In the genomic region with DNA sequence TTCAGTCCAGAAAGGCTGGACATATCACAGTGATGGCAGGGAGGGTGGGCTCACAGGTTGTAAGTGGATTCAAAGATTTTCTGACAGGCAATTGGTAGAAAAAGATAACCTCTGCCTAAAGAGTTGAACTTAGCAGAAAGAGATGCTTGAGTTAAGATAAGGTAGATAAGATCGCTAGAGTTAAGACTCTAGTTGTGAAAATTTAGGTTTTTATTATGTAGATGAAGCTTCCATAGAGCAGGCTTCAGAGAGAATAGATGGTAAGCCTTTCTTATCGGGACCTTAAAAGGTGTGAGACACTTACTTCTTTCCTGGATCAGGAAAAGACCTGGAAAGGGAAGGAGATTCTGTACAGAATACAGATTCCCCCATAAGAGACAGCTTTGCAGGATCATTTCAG, we compare ENCODE assay signal across 27 cellular contexts.
"Had no signal": no experiment of that assay in that cellular context is flagged by ENCODE, and none has a peak within 500 bp of the region (broad histone marks: within the 10 kb centered on the region; RNA-seq: fewer than 3 reads in every experiment).

No MANE protein-coding gene starts in this region.

- DNase-seq: dermis blood vessel endothelial cell; dorsolateral prefrontal cortex; effector CD4-positive, alpha-beta T cell; effector memory CD4-positive, alpha-beta T cell; erythroblast; esophagus squamous epithelium; foreskin fibroblast; foreskin melanocyte; gastrocnemius medialis; glutamatergic neuron; head of caudate nucleus; heart right ventricle; hippocampal formation; left cardiac atrium; left lung; left ventricle myocardium superior; lower lobe of right lung; mesenchymal stem cell; midbrain; naive thymus-derived CD4-positive, alpha-beta T cell had no signal

- H3K27me3 ChIP-seq: dorsolateral prefrontal cortex, esophagus squamous epithelium, gastrocnemius medialis, heart right ventricle, left lung had no signal

- H3K36me3 Mint-ChIP-seq: naive thymus-derived CD4-positive, alpha-beta T cell had no signal

- H3K4me3 ChIP-seq: coronary artery, dorsolateral prefrontal cortex, esophagus squamous epithelium, gastrocnemius medialis, heart right ventricle, left lung, lower lobe of right lung had no signal

- H3K27ac ChIP-seq: coronary artery, dorsolateral prefrontal cortex, epithelial cell of prostate, esophagus squamous epithelium, gastrocnemius medialis, heart right ventricle, left lung, lower lobe of right lung had no signal

- H3K27me3 Mint-ChIP-seq: naive thymus-derived CD4-positive, alpha-beta T cell had no signal

- H3K4me1 Mint-ChIP-seq: naive thymus-derived CD4-positive, alpha-beta T cell had no signal

- H3K4me1 ChIP-seq: heart right ventricle, left lung, lower lobe of right lung had no signal

- H3K36me3 ChIP-seq: esophagus squamous epithelium, gastrocnemius medialis, heart right ventricle, left lung, lower lobe of right lung had no signal

- H3K4me3 Mint-ChIP-seq: naive thymus-derived CD4-positive, alpha-beta T cell had no signal

- H3K9me3 ChIP-seq: esophagus squamous epithelium, gastrocnemius medialis, lower lobe of right lung had no signal

- ATAC-seq: esophagus mucosa; gastrocnemius medialis; heart right ventricle; left cardiac atrium; left lung; left ventricle myocardium superior; lower lobe of right lung; naive thymus-derived CD4-positive, alpha-beta T cell had no signal

- FAIRE-seq: colon, endometrium, islet of Langerhans, keratinocyte had no signal

- H3K27ac Mint-ChIP-seq: naive thymus-derived CD4-positive, alpha-beta T cell had no signal
